ENCODE assay signal across 9 cellular contexts in the genomic region with DNA sequence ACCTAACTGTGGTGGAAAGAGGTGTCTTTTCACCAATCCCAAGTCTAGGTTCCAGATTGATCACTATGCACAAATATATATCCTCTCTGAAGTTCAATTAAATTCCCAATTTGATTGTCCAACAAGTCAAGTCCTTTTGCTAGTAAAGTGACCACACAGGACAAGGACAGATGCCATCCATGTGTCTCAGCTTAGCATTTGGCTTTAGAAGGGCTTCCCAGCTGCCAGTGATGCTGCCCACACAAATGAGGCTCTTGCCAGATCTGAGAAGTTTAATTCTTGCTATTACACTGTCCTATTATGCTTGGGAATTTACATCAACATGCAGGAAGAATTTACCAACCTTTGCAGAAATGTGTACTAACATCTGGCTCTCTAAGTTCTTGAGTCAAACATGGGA.
"Had no signal": no experiment of that assay in that cellular context is flagged by ENCODE, and none has a peak within 500 bp of the region (broad histone marks: within the 10 kb centered on the region; RNA-seq: fewer than 3 reads in every experiment).

No MANE protein-coding gene starts in this region.

- H3K4me3 ChIP-seq: GM23248, GM23338, HAP-1 had no signal

- DNase-seq: GM23248, GOT3, H7, H9, HCEC 1CT, HFFc6 had no signal

- H3K4me1 ChIP-seq: HAP-1 had no signal

- ATAC-seq: GM23338, HCT116 had no signal

- H2AFZ ChIP-seq: GM23248, GM23338 had no signal

- H3K9me3 ChIP-seq: HAP-1 had no signal

- H3K4me2 ChIP-seq: GM23338 had no signal

- H3K36me3 ChIP-seq: HAP-1 had no signal

- H3K9ac ChIP-seq: GM23248 had no signal

- H3K27ac ChIP-seq: GM23248 had no signal
